ENCODE assay signal across 24 cellular contexts in the genomic region with DNA sequence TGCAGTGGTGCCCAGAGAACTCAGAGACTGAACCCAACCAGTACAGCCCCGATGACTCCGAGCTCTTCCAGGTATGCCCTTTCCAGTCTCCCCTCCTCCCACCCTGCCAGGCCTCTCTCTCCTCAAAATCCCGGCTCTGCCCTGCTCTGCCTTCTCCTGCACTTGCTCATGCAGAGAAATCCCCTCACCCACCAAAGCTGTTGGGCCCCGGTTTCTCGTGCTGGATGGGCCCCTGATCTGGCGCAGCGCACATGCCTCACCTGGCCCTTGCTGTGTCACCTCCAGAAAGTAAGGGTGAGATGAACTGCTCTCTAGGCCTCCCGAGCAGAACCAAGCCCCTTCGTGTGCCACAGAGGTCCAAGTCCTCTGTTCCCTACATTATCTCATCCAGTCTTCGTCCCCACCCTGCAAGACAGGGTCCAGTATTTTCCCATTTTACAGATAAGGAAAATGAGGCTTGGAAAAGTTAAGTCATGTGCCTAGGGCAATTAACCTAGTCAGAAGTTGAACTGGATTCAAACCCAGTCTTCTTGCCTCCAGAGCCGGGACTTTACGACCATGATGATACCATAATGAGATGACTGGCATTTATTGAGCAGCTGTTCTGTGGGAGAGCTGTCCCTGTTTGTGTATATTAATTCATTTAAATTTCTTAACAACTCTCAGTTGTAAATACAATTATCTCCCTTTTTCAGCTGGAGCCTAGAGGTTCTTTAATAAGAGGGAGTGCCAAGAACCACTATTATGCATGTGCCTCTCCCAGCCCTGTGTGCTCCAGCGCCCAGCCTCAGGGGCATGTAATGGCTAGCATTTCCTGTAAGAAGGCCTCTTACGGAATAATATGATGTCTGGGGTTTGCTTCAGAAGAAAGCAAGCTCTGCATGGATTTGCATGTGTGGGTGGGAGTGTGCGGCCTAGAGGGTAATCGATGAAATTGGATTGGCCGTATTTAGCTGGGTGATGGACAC.
DNase-seq lines count a peak whose midpoint lies in the region; ATAC-seq, FAIRE-seq and TF ChIP-seq lines count a peak whose summit lies in the region.
"Had no signal": no experiment of that assay in that cellular context is flagged by ENCODE, and none has a peak within 500 bp of the region (broad histone marks: within the 10 kb centered on the region; RNA-seq: fewer than 3 reads in every experiment).

No MANE protein-coding gene starts in this region.

- H3K4me1 ChIP-seq in right atrium auricular region (peaks cover 0 to 29% of the 10 kb centered on the region in 2 donors), mucosa of descending colon (ENCODE audit: low read depth) (peaks cover 24% of the 10 kb centered on the region), spleen (no peaks in the 10 kb centered on the region)

- H3K27ac ChIP-seq in right atrium auricular region = peak overlapping the region; percentile 9 to 87
- H3K27ac ChIP-seq in spleen = no peak overlapping the region
- H3K27ac ChIP-seq: neutrophil, skin epidermis had no signal

- H3K4me1 Mint-ChIP-seq in T-helper 2 cell treated with Interferon-gamma antibody and Interleukin-4, amounts not matched to agents 5 μg/mL and 100 μg/mL, for 36 hours (ENCODE audit: low read depth) = no peaks in the 10 kb centered on the region

- no peak overlapping the region for H3K27ac Mint-ChIP-seq in T-helper 2 cell treated with Interferon-gamma antibody and Interleukin-4, amounts not matched to agents 5 μg/mL and 100 μg/mL, for 36 hours
- H3K27ac Mint-ChIP-seq: activated CD8-positive, alpha-beta T cell treated with anti-CD3 and anti-CD28 coated beads for 36 hours had no signal

- no peak for TF ChIP-seq POLR2A in spleen (IDR thresholded peaks at IDR 0.05)

- no peaks in the 10 kb centered on the region for H3K9me3 Mint-ChIP-seq in T-helper 2 cell treated with Interferon-gamma antibody and Interleukin-4, amounts not matched to agents 5 μg/mL and 100 μg/mL, for 36 hours
- H3K9me3 Mint-ChIP-seq: activated CD8-positive, alpha-beta T cell treated with anti-CD3 and anti-CD28 coated beads for 36 hours had no signal

- no peaks in the 10 kb centered on the region for H3K36me3 Mint-ChIP-seq in T-helper 2 cell treated with Interferon-gamma antibody and Interleukin-4, amounts not matched to agents 5 μg/mL and 100 μg/mL, for 36 hours (ENCODE audit: low read depth)

- ATAC-seq in Right ventricle myocardium superior (ENCODE audit: poor library complexity) = no peak
- ATAC-seq in mucosa of descending colon = peak; percentile 48
- no peak for ATAC-seq in GM18873 (IDR thresholded peaks at IDR 0.05; ENCODE audit: low FRiP score, unreplicated experiment)
- ATAC-seq: activated CD8-positive, alpha-beta T cell treated with anti-CD3 and anti-CD28 coated beads for 36 hours; HCT116 had no signal

- H3K9me3 ChIP-seq in right atrium auricular region (no peaks in the 10 kb centered on the region), mucosa of descending colon (no peaks in the 10 kb centered on the region), spleen (no peaks in the 10 kb centered on the region)
- H3K9me3 ChIP-seq: MG63, neutrophil, transverse colon had no signal

- H3K27me3 Mint-ChIP-seq in T-helper 2 cell treated with Interferon-gamma antibody and Interleukin-4, amounts not matched to agents 5 μg/mL and 100 μg/mL, for 36 hours (ENCODE audit: low read depth) = no peaks in the 10 kb centered on the region
- H3K27me3 Mint-ChIP-seq: activated CD8-positive, alpha-beta T cell treated with anti-CD3 and anti-CD28 coated beads for 36 hours had no signal

- intact Hi-C loops in Right ventricle myocardium superior (cut with DNase I) = loop anchor here (10.0 kb wide), 1 partner anchor 86 kb away; the partner anchor contains the start of gene PPARGC1B
- intact Hi-C loops in mucosa of descending colon (cut with DNase I, micrococcal nuclease) = loop anchor here in 1 of 2 donors (10.0 kb wide), 2 partner anchors 46 to 186 kb away; no protein-coding TSS in a partner anchor
- intact Hi-C loops in spleen (cut with DNase I; ENCODE audit: low total_unique reads) = no loop called here

- H3K27me3 ChIP-seq in right atrium auricular region = no peaks in the 10 kb centered on the region
- no peaks in the 10 kb centered on the region for H3K27me3 ChIP-seq in bronchial epithelial cell (ENCODE audit: control insufficient read depth, insufficient read depth, low read length)
- H3K27me3 ChIP-seq in spleen (replicated peaks in 1 of 7) = no peaks in the 10 kb centered on the region
- H3K27me3 ChIP-seq: dorsolateral prefrontal cortex, MG63, neutrophil, transverse colon had no signal

- H3K4me3 Mint-ChIP-seq in T-helper 2 cell treated with Interferon-gamma antibody and Interleukin-4, amounts not matched to agents 5 μg/mL and 100 μg/mL, for 36 hours = no peak overlapping the region
- H3K4me3 Mint-ChIP-seq: activated CD8-positive, alpha-beta T cell treated with anti-CD3 and anti-CD28 coated beads for 36 hours had no signal

- FAIRE-seq in bronchial epithelial cell (lab: Jason Lieb, UNC) = no peak

- H3K4me3 ChIP-seq in right atrium auricular region (peak overlapping the region; percentile 13 to 14), bronchial epithelial cell (ENCODE audit: low read depth, low read length) (no peak overlapping the region), mucosa of descending colon (no peak overlapping the region), spleen (no peak overlapping the region)
- H3K4me3 ChIP-seq: MG63, skin epidermis, transverse colon had no signal

- DNase-seq in right atrium auricular region (ENCODE audit: low spot score) (no peak), Right ventricle myocardium superior (no peak), bronchial epithelial cell (ENCODE audit: low read depth) (peak; percentile 20), mucosa of descending colon (no peak), spleen (peak; percentile 56), SKM-1 treated with dmso at 0.1 percent for 144 hours (lab: John Stamatoyannopoulos, UW; ENCODE audit: unreplicated experiment) (no peak)
- DNase-seq in T-helper 2 cell treated with Interferon-gamma antibody and Interleukin-4, amounts not matched to agents 5 μg/mL and 100 μg/mL, for 36 hours (ENCODE audit: low spot score) = no peak
- DNase-seq: activated CD8-positive, alpha-beta T cell treated with anti-CD3 and anti-CD28 coated beads for 36 hours; DMS79; dorsolateral prefrontal cortex; GF-D8; head of caudate nucleus; KG1; mesenchymal stem cell; MG63; NCI-H2081; NCI-H345; NCI-H774; stimulated activated CD4-positive, alpha-beta T cell treated with anti-CD3 and anti-CD28 coated beads, Interleukin-2, amount 100 ng/mL, for 24 hours; transverse colon had no signal

- no peak for TF ChIP-seq CTCF in right atrium auricular region (IDR thresholded peaks at IDR 0.05)
- TF ChIP-seq CTCF in bronchial epithelial cell (IDR thresholded peaks at IDR 0.05; ENCODE audit: insufficient read depth, low read length, severe bottlenecking) = no peak
- no peak for TF ChIP-seq CTCF in mucosa of descending colon (IDR thresholded peaks at IDR 0.05)
- no peak for TF ChIP-seq CTCF in spleen (IDR thresholded peaks at IDR 0.05 in 8 of 11, conservative IDR thresholded peaks at IDR 0.05 in 3 of 11)

- H3K36me3 ChIP-seq in right atrium auricular region (no peaks in the 10 kb centered on the region), bronchial epithelial cell (ENCODE audit: control insufficient read depth, insufficient read depth, low read length) (no peaks in the 10 kb centered on the region), mucosa of descending colon (ENCODE audit: low read depth) (no peaks in the 10 kb centered on the region), spleen (peaks cover 0 to 43% (median 0%) of the 10 kb centered on the region in 6 donors)
- H3K36me3 ChIP-seq: MG63, neutrophil, transverse colon had no signal

- 92 to 96% (median 95%) methylated on average over 17 of the region's 17 CpGs for WGBS in spleen, 5 donors

Comparison
In these comparisons a context has a peak if more than half of its experiments do, and no peak if none do; other contexts are left out.
1. DNase-seq: peak in bronchial epithelial cell (single experiment) and spleen (single experiment); none in right atrium auricular region (single experiment), Right ventricle myocardium superior (single experiment), mucosa of descending colon (0 of 3), SKM-1 treated with dmso at 0.1 percent for 144 hours (single experiment) and T-helper 2 cell treated with Interferon-gamma antibody and Interleukin-4, amounts not matched to agents 5 μg/mL and 100 μg/mL, for 36 hours (single experiment).
2. H3K27ac ChIP-seq: peak in right atrium auricular region (2 of 2); none in spleen (0 of 8).
3. H3K4me3 ChIP-seq: peak in right atrium auricular region (2 of 2); none in bronchial epithelial cell (single experiment), mucosa of descending colon (single experiment) and spleen (0 of 8).